Comparison of ENCODE assay signal across 21 cellular contexts in genomic region chr1:222843434-222844107, GRCh38. TPM values are rescaled to one million over a fixed set of nuclear protein-coding genes. Genes with fewer than 3 reads are reported as not detected.
A peak's percentile ranks its signal among the peaks of the same experiment; 100 is the strongest.
DNase-seq lines count a peak whose midpoint lies in the region; ATAC-seq and TF ChIP-seq lines count a peak whose summit lies in the region.
"Had no signal": no experiment of that assay in that cellular context is flagged by ENCODE, and none has a peak within 500 bp of the region (broad histone marks: within the 10 kb centered on the region; RNA-seq: fewer than 3 reads in every experiment).

No MANE protein-coding gene starts in this region.

- peaks cover 13% of the 10 kb centered on the region for H3K4me1 Mint-ChIP-seq in nephron progenitor cell
- H3K4me1 Mint-ChIP-seq: activated CD4-positive, alpha-beta T cell treated with anti-CD3 and anti-CD28 coated beads, Interleukin-2, amount 10 ng/mL, durations not matched to agents 7 days and 5 days; activated CD8-positive, alpha-beta memory T cell treated with anti-CD3 and anti-CD28 coated beads, Interleukin-2, amount 10 ng/mL, durations not matched to agents 7 days and 5 days; activated naive CD4-positive, alpha-beta T cell treated with anti-CD3 and anti-CD28 coated beads, Interleukin-2, amount 50 U/mL, for 24 hours had no signal

- H3K27me3 Mint-ChIP-seq in nephron progenitor cell (ENCODE audit: low read depth, poor library complexity), result peaks cover 3% of the 10 kb centered on the region
- H3K27me3 Mint-ChIP-seq: activated CD4-positive, alpha-beta T cell treated with anti-CD3 and anti-CD28 coated beads, Interleukin-2, amount 10 ng/mL, durations not matched to agents 7 days and 5 days; activated CD8-positive, alpha-beta memory T cell treated with anti-CD3 and anti-CD28 coated beads, Interleukin-2, amount 10 ng/mL, durations not matched to agents 7 days and 5 days; activated naive CD4-positive, alpha-beta T cell treated with anti-CD3 and anti-CD28 coated beads, Interleukin-2, amount 50 U/mL, for 24 hours; naive thymus-derived CD8-positive, alpha-beta T cell; T-helper 17 cell had no signal

- peak overlapping the region; percentile 9 for H3K4me3 ChIP-seq in epithelial cell of proximal tubule (ENCODE audit: low read depth, low read length)
- H3K4me3 ChIP-seq: ascending aorta, esophagus squamous epithelium, HAP-1, SJCRH30, suprapubic skin had no signal

- TF ChIP-seq CTCF in epithelial cell of proximal tubule (conservative IDR thresholded peaks at IDR 0.05; ENCODE audit: low read depth, low read length) (no peak), nephron progenitor cell (IDR thresholded peaks at IDR 0.05) (no peak)

- in situ Hi-C loops in Caki2 (cut with HindIII; ENCODE audit: low pct_unique_long_range_greater_than_20kb, low sequenced_read_pairs), result no loop called here

- peaks cover 30% of the 10 kb centered on the region for H3K9me3 Mint-ChIP-seq in nephron progenitor cell
- H3K9me3 Mint-ChIP-seq: activated CD4-positive, alpha-beta T cell treated with anti-CD3 and anti-CD28 coated beads, Interleukin-2, amount 10 ng/mL, durations not matched to agents 7 days and 5 days; activated naive CD4-positive, alpha-beta T cell treated with anti-CD3 and anti-CD28 coated beads, Interleukin-2, amount 50 U/mL, for 24 hours; naive thymus-derived CD8-positive, alpha-beta T cell had no signal

- peaks cover 37% of the 10 kb centered on the region for H3K36me3 Mint-ChIP-seq in nephron progenitor cell (ENCODE audit: low read depth)
- H3K36me3 Mint-ChIP-seq: activated CD8-positive, alpha-beta memory T cell treated with anti-CD3 and anti-CD28 coated beads, Interleukin-2, amount 10 ng/mL, durations not matched to agents 7 days and 5 days had no signal

- ATAC-seq in HG03159 (IDR thresholded peaks at IDR 0.05; ENCODE audit: unreplicated experiment), result no peak
- ATAC-seq: activated CD8-positive, alpha-beta memory T cell treated with anti-CD3 and anti-CD28 coated beads, Interleukin-2, amount 10 ng/mL, durations not matched to agents 7 days and 5 days; left colon; naive thymus-derived CD8-positive, alpha-beta T cell; T-helper 17 cell had no signal

- peak overlapping the region; percentile 27 for H3K27ac Mint-ChIP-seq in nephron progenitor cell
- H3K27ac Mint-ChIP-seq: activated CD4-positive, alpha-beta T cell treated with anti-CD3 and anti-CD28 coated beads, Interleukin-2, amount 10 ng/mL, durations not matched to agents 7 days and 5 days; activated CD8-positive, alpha-beta memory T cell treated with anti-CD3 and anti-CD28 coated beads, Interleukin-2, amount 10 ng/mL, durations not matched to agents 7 days and 5 days; activated naive CD4-positive, alpha-beta T cell treated with anti-CD3 and anti-CD28 coated beads, Interleukin-2, amount 50 U/mL, for 24 hours; naive thymus-derived CD8-positive, alpha-beta T cell; T-helper 17 cell had no signal

- DNase-seq in Caki2 (ENCODE audit: low read depth), result peak; percentile 33
- DNase-seq in HT-29 (ENCODE audit: low spot score), result peak; percentile 11
- DNase-seq in epithelial cell of proximal tubule (ENCODE audit: low read depth), result peak; percentile 38
- no peak for DNase-seq in nephron progenitor cell
- no peak for DNase-seq in stimulated activated naive CD4-positive, alpha-beta T cell treated with Interleukin-2 at 50 U/mL for 16 hours (lab: John Stamatoyannopoulos, UW)
- no peak for DNase-seq in NCI-H69 (lab: John Stamatoyannopoulos, UW)
- DNase-seq in NCI-H1105 treated with DMSO at 0.1 percent for 48 hours (lab: John Stamatoyannopoulos, UW), result no peak
- DNase-seq: activated CD4-positive, alpha-beta T cell treated with anti-CD3 and anti-CD28 coated beads, Interleukin-2, amount 10 ng/mL, durations not matched to agents 7 days and 5 days; activated CD8-positive, alpha-beta memory T cell treated with anti-CD3 and anti-CD28 coated beads, Interleukin-2, amount 10 ng/mL, durations not matched to agents 7 days and 5 days; DMS 273 treated with DMSO at 0.1 percent for 48 hours; esophagus squamous epithelium; left colon; naive thymus-derived CD8-positive, alpha-beta T cell; NCI-H510A treated with DMSO at 0.1 percent for 48 hours; SJCRH30; T-helper 17 cell had no signal

- no peak overlapping the region for H3K4me3 Mint-ChIP-seq in nephron progenitor cell
- H3K4me3 Mint-ChIP-seq: activated CD4-positive, alpha-beta T cell treated with anti-CD3 and anti-CD28 coated beads, Interleukin-2, amount 10 ng/mL, durations not matched to agents 7 days and 5 days; activated CD8-positive, alpha-beta memory T cell treated with anti-CD3 and anti-CD28 coated beads, Interleukin-2, amount 10 ng/mL, durations not matched to agents 7 days and 5 days; activated naive CD4-positive, alpha-beta T cell treated with anti-CD3 and anti-CD28 coated beads, Interleukin-2, amount 50 U/mL, for 24 hours; naive thymus-derived CD8-positive, alpha-beta T cell; T-helper 17 cell had no signal

RNA-seq across cellular contexts. Expression of gene DISP1, which starts 28.7 kb away (rescaled TPM):
- 3.9 and 6.8 TPM in 2 replicates for total RNA-seq in Caki2 (2014; rRNA removed; shearing (Covaris generic); ENCODE audit: low replicate concordance)
- 0.52 and 2.0 TPM in 2 replicates for total RNA-seq in HT-29 (2014; rRNA removed; shearing (Covaris generic))
- total RNA-seq in epithelial cell of proximal tubule, result 2.3 and 3.8 TPM in 2 replicates

Comparison
In these comparisons a context has a peak if more than half of its experiments do, and no peak if none do; other contexts are left out.
1. DNase-seq: peak in Caki2 (single experiment), HT-29 (single experiment) and epithelial cell of proximal tubule (single experiment); none in nephron progenitor cell (single experiment), stimulated activated naive CD4-positive, alpha-beta T cell treated with Interleukin-2 at 50 U/mL for 16 hours (single experiment), NCI-H69 (single experiment) and NCI-H1105 treated with DMSO at 0.1 percent for 48 hours (single experiment).